Comparison of ENCODE assay signal across 21 cellular contexts in genomic region chr10:99551616-99552015, GRCh38. TPM values are rescaled to one million over a fixed set of nuclear protein-coding genes. Genes with fewer than 3 reads are reported as not detected.
"Had no signal": no experiment of that assay in that cellular context is flagged by ENCODE, and none has a peak within 500 bp of the region (broad histone marks: within the 10 kb centered on the region; RNA-seq: fewer than 3 reads in every experiment).

No MANE protein-coding gene starts in this region.

- H3K36me3 ChIP-seq: adrenal gland, ascending aorta, esophagus muscularis mucosa, gastrocnemius medialis, neural progenitor cell, tibial artery, WERI-Rb-1 had no signal

- H3K9me3 ChIP-seq: adrenal gland, ascending aorta, esophagus muscularis mucosa, gastrocnemius medialis, tibial artery had no signal

- H3K4me3 ChIP-seq: adrenal gland, ascending aorta, dorsolateral prefrontal cortex, esophagus muscularis mucosa, gastrocnemius medialis, neural progenitor cell, tibial artery had no signal

- H3K27ac ChIP-seq: adrenal gland, ascending aorta, dorsolateral prefrontal cortex, esophagus muscularis mucosa, gastrocnemius medialis, neural progenitor cell, tibial artery, WERI-Rb-1 had no signal

- H3K4me2 ChIP-seq: neural progenitor cell had no signal

- H3K4me1 ChIP-seq: adrenal gland, ascending aorta, esophagus muscularis mucosa, gastrocnemius medialis, tibial artery had no signal

- H3K27me3 ChIP-seq: ascending aorta had no signal

- H3K9ac ChIP-seq: neural progenitor cell had no signal

- H2AFZ ChIP-seq: neural progenitor cell had no signal

- ATAC-seq: left ventricle myocardium superior; naive thymus-derived CD4-positive, alpha-beta T cell had no signal

- DNase-seq: activated CD4-positive, alpha-beta T cell treated with anti-CD3 and anti-CD28 coated beads for 1 hour; activated naive CD4-positive, alpha-beta T cell; activated T-cell treated with anti-CD3 and anti-CD28 coated beads, Interleukin-2, amount 50 U/mL, for 1 hour; dorsolateral prefrontal cortex; left ventricle myocardium superior; naive thymus-derived CD4-positive, alpha-beta T cell; stimulated activated CD4-positive, alpha-beta T cell treated with anti-CD3 and anti-CD28 coated beads, Interleukin-12 subunit alpha, Interleukin-12 subunit beta, amount 100 ng/mL, for 4 hours; stimulated activated CD4-positive, alpha-beta T cell treated with anti-CD3 and anti-CD28 coated beads, Interleukin-4, amount 100 ng/mL, for 4 hours; T-helper 1 cell; tibial artery had no signal

RNA-seq across cellular contexts. Expression of gene NKX2-3, which starts 18.9 kb away (rescaled TPM):
- total RNA-seq: activated T-helper 2 cell treated with anti-CD3 and anti-CD28 coated beads, Interferon-gamma antibody, Interleukin-2, Interleukin-4, amounts not matched to agents 10 μg/mL and 5 μg/mL and 100 μg/mL, durations not matched to agents 14 hours and 24 hours and 36 hours; adrenal gland; ascending aorta; dorsolateral prefrontal cortex; gastrocnemius medialis; left ventricle myocardium superior; mammary epithelial cell; mononuclear cell; naive thymus-derived CD4-positive, alpha-beta T cell; renal cortical epithelial cell had no signal
- polyA plus RNA-seq: mammary epithelial cell; naive thymus-derived CD4-positive, alpha-beta T cell; urinary bladder had no signal
